ENCODE assay signal across 25 cellular contexts in the genomic region with DNA sequence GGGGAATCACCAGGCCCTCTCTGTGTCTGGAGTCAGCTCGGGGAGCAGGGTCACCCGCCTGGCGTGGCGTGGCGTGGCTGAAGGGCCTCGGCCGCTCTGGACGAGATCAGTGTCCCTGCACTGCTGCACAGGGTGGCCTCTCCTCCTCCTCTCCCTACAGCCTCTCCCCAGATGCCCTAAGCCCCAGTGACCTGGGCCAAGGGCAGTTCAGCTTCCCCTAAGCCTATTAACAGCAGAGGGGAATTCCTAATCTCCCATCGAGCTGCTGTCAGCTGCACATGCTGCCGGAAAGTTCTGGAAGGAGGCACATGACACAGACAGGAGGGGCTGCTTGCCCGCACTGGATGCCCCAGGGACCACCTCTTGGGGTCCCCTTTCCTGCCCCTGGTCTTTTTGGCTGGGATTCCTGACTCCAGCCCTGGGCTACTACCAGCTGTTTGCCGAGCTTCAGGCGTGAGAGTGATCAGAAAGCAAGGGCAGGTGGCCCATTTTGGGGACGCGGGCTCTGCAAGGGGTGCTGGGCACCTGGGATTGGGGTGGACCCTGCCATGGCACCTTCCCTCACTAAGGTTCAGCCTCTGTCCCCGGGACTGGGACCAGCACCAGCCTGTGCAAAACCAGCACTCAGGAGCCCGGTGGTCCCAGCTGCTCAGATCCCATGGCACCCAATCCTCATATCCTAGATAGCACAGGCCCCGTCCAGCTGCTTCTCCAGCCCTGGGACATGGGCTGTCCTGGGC. TPM values are rescaled to one million over a fixed set of nuclear protein-coding genes. Genes with fewer than 3 reads are reported as not detected.
DNase-seq lines count a peak whose midpoint lies in the region; ATAC-seq and TF ChIP-seq lines count a peak whose summit lies in the region.
"Had no signal": no experiment of that assay in that cellular context is flagged by ENCODE, and none has a peak within 500 bp of the region (broad histone marks: within the 10 kb centered on the region; RNA-seq: fewer than 3 reads in every experiment).

No MANE protein-coding gene starts in this region.

- peaks cover 32% of the 10 kb centered on the region for H3K4me1 ChIP-seq in NT2/D1 (ENCODE audit: insufficient read depth, insufficient read length)
- H3K4me1 ChIP-seq: parathyroid adenoma, right atrium auricular region, SJCRH30, tibial nerve had no signal

- CTCF ChIA-PET in RWPE1 (lab: Yijun Ruan, JAX): interaction anchor here (0.6 kb wide), 2 partner anchors 52 to 1211 kb away, joined by 3 read pairs; no protein-coding TSS in a partner anchor

- no peaks in the 10 kb centered on the region for H3K27me3 ChIP-seq in NT2/D1 (ENCODE audit: insufficient read depth, insufficient read length)
- H3K27me3 ChIP-seq: BE2C, right atrium auricular region had no signal

- H3K27ac ChIP-seq in RWPE1: no peak overlapping the region
- H3K27ac ChIP-seq: epithelial cell of prostate, parathyroid adenoma, right atrium auricular region, SJCRH30, tibial nerve had no signal

- H3K9me3 ChIP-seq in NT2/D1 (ENCODE audit: insufficient read depth, low read length): no peaks in the 10 kb centered on the region
- H3K9me3 ChIP-seq: BE2C, right atrium auricular region, SJCRH30, tibial nerve had no signal

- peak overlapping the region; percentile 28 for H3K9ac ChIP-seq in NT2/D1 (ENCODE audit: insufficient read length, low read depth)
- H3K9ac ChIP-seq: parathyroid adenoma had no signal

- DNase-seq in D341Med (ENCODE audit: low spot score) (peak; percentile 63), NT2/D1 (ENCODE audit: low read depth, low spot score) (no peak), left lobe of liver (ENCODE audit: low spot score) (no peak), NAMALWA (ENCODE audit: low spot score) (no peak), RWPE1 (ENCODE audit: low spot score) (no peak)
- DNase-seq in activated CD4-positive, CD25-positive, alpha-beta regulatory T cell (lab: John Stamatoyannopoulos, UW): no peak
- DNase-seq: activated CD4-positive, alpha-beta memory T cell treated with anti-CD3 and anti-CD28 coated beads for 36 hours; activated CD8-positive, alpha-beta memory T cell treated with anti-CD3 and anti-CD28 coated beads, Interleukin-2, amount 50 U/mL, for 4 hours; activated naive CD4-positive, alpha-beta T cell treated with anti-CD3 and anti-CD28 coated beads, Interleukin-2, amount 10 ng/mL, durations not matched to agents 7 days and 5 days; amygdala; BE2C; effector CD4-positive, alpha-beta T cell; naive thymus-derived CD4-positive, alpha-beta T cell; NCI-H1092 treated with DMSO at 0.1 percent for 48 hours; NCI-H187; NCI-H2171 treated with DMSO at 0.1 percent for 48 hours; NCI-H510A treated with DMSO at 0.1 percent for 48 hours; SJCRH30; stimulated activated CD4-positive, alpha-beta T cell treated with anti-CD3 and anti-CD28 coated beads, Interleukin-1b, Interleukin-23, amount 100 ng/mL, for 48 hours had no signal

- H3K4me3 ChIP-seq in NT2/D1 (ENCODE audit: insufficient read length, low read depth): no peak overlapping the region
- H3K4me3 ChIP-seq: right atrium auricular region, SJCRH30, smooth muscle cell, tibial nerve had no signal

- TF ChIP-seq CTCF in RWPE1 (conservative IDR thresholded peaks at IDR 0.05; ENCODE audit: low read depth): no peak

- POLR2A ChIA-PET in RWPE1 (lab: Yijun Ruan, JAX; ENCODE audit: low non-redundant PET): interaction anchor here (1.0 kb wide), 1 partner anchor 10 kb away, joined by 3 read pairs; the partner anchor contains the start of genes CCDC137 and OXLD1

- H3K36me3 ChIP-seq in NT2/D1 (ENCODE audit: insufficient read depth, insufficient read length, low read length): no peaks in the 10 kb centered on the region
- H3K36me3 ChIP-seq: BE2C, right atrium auricular region, SJCRH30, tibial nerve had no signal

- ATAC-seq in left lobe of liver: peak; percentile 8
- ATAC-seq: naive thymus-derived CD4-positive, alpha-beta T cell; WTC11 had no signal

RNA-seq across cellular contexts. Expression of gene PDE6G, which starts 0.8 kb away (rescaled TPM):
- total RNA-seq in left lobe of liver: 0.40 TPM
- total RNA-seq: right atrium auricular region, tibial nerve had no signal

RNA-seq across cellular contexts. Expression of gene OXLD1, which starts 10.9 kb away (rescaled TPM):
- 18.3 TPM for total RNA-seq in left lobe of liver

RNA-seq across cellular contexts. Expression of gene CCDC137, which starts 11.0 kb away (rescaled TPM):
- 7.0 TPM for total RNA-seq in left lobe of liver

RNA-seq across cellular contexts. Expression of gene TSPAN10, which starts 18.6 kb away (rescaled TPM):
- total RNA-seq in left lobe of liver: 1.5 TPM
- total RNA-seq: right atrium auricular region had no signal

RNA-seq across cellular contexts. Expression of gene NPLOC4, which starts 18.6 kb away (rescaled TPM):
- 49.5 TPM for total RNA-seq in left lobe of liver
